Comparison of ENCODE assay signal across 30 cellular contexts in genomic region chr1:180092931-180093650, GRCh38.
DNase-seq lines count a peak whose midpoint lies in the region; ATAC-seq and TF ChIP-seq lines count a peak whose summit lies in the region.
"Had no signal": no experiment of that assay in that cellular context is flagged by ENCODE, and none has a peak within 500 bp of the region (broad histone marks: within the 10 kb centered on the region; RNA-seq: fewer than 3 reads in every experiment).

No MANE protein-coding gene starts in this region.

- H3K4me1 ChIP-seq in adipocyte (ENCODE audit: control insufficient read depth, insufficient read depth, low read length) (peaks cover 3% of the 10 kb centered on the region), trophoblast cell (ENCODE audit: control insufficient read depth in 1 of 2, insufficient read depth in 2 of 2, low read length in 2 of 2) (no peaks in the 10 kb centered on the region)
- H3K4me1 ChIP-seq: ascending aorta; BLaER1 treated with 17β-estradiol and CSF1 and Interleukin-3, amounts not matched to agents 10 nM and 100 nM; foreskin keratinocyte had no signal

- no peak for ATAC-seq in activated naive CD8-positive, alpha-beta T cell treated with anti-CD3 and anti-CD28 coated beads, Interleukin-2, amount 50 U/mL, for 24 hours
- ATAC-seq in GM18909 (IDR thresholded peaks at IDR 0.05; ENCODE audit: poor library complexity, unreplicated experiment) (no peak), omental fat pad (ENCODE audit: low FRiP score) (no peak)
- ATAC-seq: foreskin keratinocyte, heart left ventricle, lower lobe of right lung, mucosa of descending colon, right cardiac atrium had no signal

- H3K27ac Mint-ChIP-seq in activated naive CD8-positive, alpha-beta T cell treated with anti-CD3 and anti-CD28 coated beads, Interleukin-2, amount 50 U/mL, for 24 hours, result peak overlapping the region; percentile 9
- H3K27ac Mint-ChIP-seq in activated naive CD8-positive, alpha-beta T cell treated with anti-CD3 and anti-CD28 coated beads for 36 hours, result no peak overlapping the region

- WGBS in trophoblast cell (ENCODE audit: extremely low coverage, insufficient coverage, insufficient read length), result no CpG with 5 or more reads among the region's 4 CpGs

- no peak overlapping the region for H2AK5ac ChIP-seq in trophoblast cell (ENCODE audit: low read length)

- H2AFZ ChIP-seq in trophoblast cell (ENCODE audit: insufficient read depth, low read length, poor library complexity), result no peak overlapping the region

- H2BK12ac ChIP-seq in trophoblast cell (ENCODE audit: low read length), result no peak overlapping the region

- H3K18ac ChIP-seq in trophoblast cell (ENCODE audit: low read length), result no peak overlapping the region

- no peak overlapping the region for H4K91ac ChIP-seq in trophoblast cell (ENCODE audit: low read depth, low read length)

- H3K36me3 ChIP-seq in adipocyte (ENCODE audit: control insufficient read depth, insufficient read depth, low read length, severe bottlenecking) (peaks cover 87% of the 10 kb centered on the region), trophoblast cell (ENCODE audit: control insufficient read depth in 1 of 2, insufficient read depth in 2 of 2, low read length in 2 of 2) (peaks cover 10 to 16% of the 10 kb centered on the region in 2 experiments)

- H3K27me3 ChIP-seq in adipocyte (replicated peaks; ENCODE audit: control insufficient read depth, insufficient read depth, low read length), result no peaks in the 10 kb centered on the region
- no peaks in the 10 kb centered on the region for H3K27me3 ChIP-seq in trophoblast cell (ENCODE audit: insufficient read depth, low read length)
- H3K27me3 ChIP-seq: ascending aorta; BLaER1 treated with 17β-estradiol and CSF1 and Interleukin-3, amounts not matched to agents 10 nM and 100 nM; foreskin keratinocyte; heart left ventricle had no signal

- no peak overlapping the region for H2BK5ac ChIP-seq in trophoblast cell (ENCODE audit: low read depth, low read length, poor library complexity)

- H4K12ac ChIP-seq in trophoblast cell (ENCODE audit: low read depth, low read length), result no peak overlapping the region

- H3K4me3 Mint-ChIP-seq in activated naive CD8-positive, alpha-beta T cell treated with anti-CD3 and anti-CD28 coated beads, Interleukin-2, amount 50 U/mL, for 24 hours, result no peak overlapping the region
- no peak overlapping the region for H3K4me3 Mint-ChIP-seq in activated naive CD8-positive, alpha-beta T cell treated with anti-CD3 and anti-CD28 coated beads for 36 hours

- no peaks in the 10 kb centered on the region for H3K27me3 Mint-ChIP-seq in activated naive CD8-positive, alpha-beta T cell treated with anti-CD3 and anti-CD28 coated beads, Interleukin-2, amount 50 U/mL, for 24 hours
- H3K27me3 Mint-ChIP-seq in activated naive CD8-positive, alpha-beta T cell treated with anti-CD3 and anti-CD28 coated beads for 36 hours, result no peaks in the 10 kb centered on the region

- H3K14ac ChIP-seq in trophoblast cell (ENCODE audit: low read length), result no peak overlapping the region

- H3K79me1 ChIP-seq in trophoblast cell (ENCODE audit: low read length), result no peaks in the 10 kb centered on the region

- H3K4me2 ChIP-seq in trophoblast cell (ENCODE audit: low read length), result no peak overlapping the region
- H3K4me2 ChIP-seq: BLaER1 treated with 17β-estradiol and CSF1 and Interleukin-3, amounts not matched to agents 10 nM and 100 nM had no signal

- H3K9me3 Mint-ChIP-seq in activated naive CD8-positive, alpha-beta T cell treated with anti-CD3 and anti-CD28 coated beads, Interleukin-2, amount 50 U/mL, for 24 hours, result no peaks in the 10 kb centered on the region
- H3K9me3 Mint-ChIP-seq in activated naive CD8-positive, alpha-beta T cell treated with anti-CD3 and anti-CD28 coated beads for 36 hours, result no peaks in the 10 kb centered on the region

- H3K4ac ChIP-seq in trophoblast cell (ENCODE audit: low read depth, low read length), result no peak overlapping the region

- TF ChIP-seq CTCF in epithelial cell of esophagus (IDR thresholded peaks at IDR 0.05; ENCODE audit: insufficient read depth, low read depth, low read length, missing control alignments), result no peak
- TF ChIP-seq CTCF in omental fat pad (IDR thresholded peaks at IDR 0.05), result no peak

- peaks cover 50% of the 10 kb centered on the region for H3K36me3 Mint-ChIP-seq in activated naive CD8-positive, alpha-beta T cell treated with anti-CD3 and anti-CD28 coated beads, Interleukin-2, amount 50 U/mL, for 24 hours (ENCODE audit: low read depth)
- H3K36me3 Mint-ChIP-seq in activated naive CD8-positive, alpha-beta T cell treated with anti-CD3 and anti-CD28 coated beads for 36 hours, result peaks cover 23% of the 10 kb centered on the region

- H4K8ac ChIP-seq in trophoblast cell (ENCODE audit: low read depth, low read length), result no peak overlapping the region

- no peaks in the 10 kb centered on the region for H3K9me3 ChIP-seq in adipocyte (ENCODE audit: control insufficient read depth, low read length)
- H3K9me3 ChIP-seq in trophoblast cell (ENCODE audit: insufficient read depth, low read depth, low read length), result no peaks in the 10 kb centered on the region
- H3K9me3 ChIP-seq: ascending aorta; BLaER1 treated with 17β-estradiol and CSF1 and Interleukin-3, amounts not matched to agents 10 nM and 100 nM; heart left ventricle; lower lobe of right lung; mucosa of descending colon had no signal

- no peak overlapping the region for H3K27ac ChIP-seq in trophoblast cell (ENCODE audit: low read depth, low read length)
- H3K27ac ChIP-seq: ascending aorta; BLaER1 treated with 17β-estradiol and CSF1 and Interleukin-3, amounts not matched to agents 10 nM and 100 nM; epithelial cell of prostate; foreskin keratinocyte; heart left ventricle; lower lobe of right lung had no signal

- no peak overlapping the region for H2BK120ac ChIP-seq in trophoblast cell (ENCODE audit: insufficient read depth, low read length, poor library complexity)

- no peak for DNase-seq in activated naive CD8-positive, alpha-beta T cell treated with anti-CD3 and anti-CD28 coated beads, Interleukin-2, amount 50 U/mL, for 24 hours
- no peak for DNase-seq in activated naive CD8-positive, alpha-beta T cell treated with anti-CD3 and anti-CD28 coated beads for 36 hours
- DNase-seq in adipocyte (ENCODE audit: low read depth) (peak; percentile 38), epithelial cell of esophagus (ENCODE audit: low read depth) (peak; percentile 21), trophoblast cell (peak; percentile 2 to 51), NCI-H2107 treated with DMSO at 0.1 percent for 48 hours (lab: John Stamatoyannopoulos, UW; ENCODE audit: unreplicated experiment) (no peak), omental fat pad (ENCODE audit: low spot score) (no peak)
- DNase-seq: activated CD4-positive, alpha-beta T cell treated with anti-CD3 and anti-CD28 coated beads for 1 hour; activated CD8-positive, alpha-beta memory T cell treated with anti-CD3 and anti-CD28 coated beads for 24 hours; activated naive CD4-positive, alpha-beta T cell; activated T-cell treated with anti-CD3 and anti-CD28 coated beads, Interleukin-2, amount 50 U/mL, for 1 hour; GOT3; heart left ventricle; kidney glomerular epithelial cell; lower lobe of right lung; mucosa of descending colon; NCI-H1092; NCI-H1694 treated with DMSO at 0.1 percent for 48 hours; NCI-H2171 treated with DMSO at 0.1 percent for 48 hours; NCI-H524 treated with DMSO at 0.1 percent for 48 hours; posterior cingulate gyrus; right cardiac atrium; Right ventricle myocardium superior; stimulated activated CD4-positive, alpha-beta T cell treated with anti-CD3 and anti-CD28 coated beads, Interleukin-2, amount 100 ng/mL, for 48 hours; T-helper 2 cell had no signal

- H3K4me3 ChIP-seq in adipocyte (ENCODE audit: low read length) (no peak overlapping the region), epithelial cell of esophagus (ENCODE audit: low read length) (no peak overlapping the region), trophoblast cell (ENCODE audit: low read depth, low read length) (no peak overlapping the region)
- H3K4me3 ChIP-seq: ascending aorta; BLaER1 treated with 17β-estradiol and CSF1 and Interleukin-3, amounts not matched to agents 10 nM and 100 nM; heart left ventricle; lower lobe of right lung; mucosa of descending colon had no signal

- H3K79me2 ChIP-seq in trophoblast cell (ENCODE audit: control insufficient read depth, insufficient read depth, low read length, poor library complexity), result no peaks in the 10 kb centered on the region

- no peak overlapping the region for H3K9ac ChIP-seq in adipocyte (ENCODE audit: low read length)
- no peak overlapping the region for H3K9ac ChIP-seq in trophoblast cell (ENCODE audit: low read length)
- H3K9ac ChIP-seq: BLaER1 treated with 17β-estradiol and CSF1 and Interleukin-3, amounts not matched to agents 10 nM and 100 nM had no signal

- peaks cover 2% of the 10 kb centered on the region for H3K4me1 Mint-ChIP-seq in activated naive CD8-positive, alpha-beta T cell treated with anti-CD3 and anti-CD28 coated beads, Interleukin-2, amount 50 U/mL, for 24 hours
- H3K4me1 Mint-ChIP-seq in activated naive CD8-positive, alpha-beta T cell treated with anti-CD3 and anti-CD28 coated beads for 36 hours, result no peaks in the 10 kb centered on the region

- no peak overlapping the region for H3K23ac ChIP-seq in trophoblast cell (ENCODE audit: low read length)

Comparison
In these comparisons a context has a peak if more than half of its experiments do, and no peak if none do; other contexts are left out.
1. DNase-seq: peak in adipocyte (single experiment), epithelial cell of esophagus (single experiment) and trophoblast cell (2 of 2); none in activated naive CD8-positive, alpha-beta T cell treated with anti-CD3 and anti-CD28 coated beads, Interleukin-2, amount 50 U/mL, for 24 hours (single experiment), activated naive CD8-positive, alpha-beta T cell treated with anti-CD3 and anti-CD28 coated beads for 36 hours (single experiment), NCI-H2107 treated with DMSO at 0.1 percent for 48 hours (single experiment) and omental fat pad (single experiment).